29 cellular contexts compared by ENCODE assay signal in the genomic region with DNA sequence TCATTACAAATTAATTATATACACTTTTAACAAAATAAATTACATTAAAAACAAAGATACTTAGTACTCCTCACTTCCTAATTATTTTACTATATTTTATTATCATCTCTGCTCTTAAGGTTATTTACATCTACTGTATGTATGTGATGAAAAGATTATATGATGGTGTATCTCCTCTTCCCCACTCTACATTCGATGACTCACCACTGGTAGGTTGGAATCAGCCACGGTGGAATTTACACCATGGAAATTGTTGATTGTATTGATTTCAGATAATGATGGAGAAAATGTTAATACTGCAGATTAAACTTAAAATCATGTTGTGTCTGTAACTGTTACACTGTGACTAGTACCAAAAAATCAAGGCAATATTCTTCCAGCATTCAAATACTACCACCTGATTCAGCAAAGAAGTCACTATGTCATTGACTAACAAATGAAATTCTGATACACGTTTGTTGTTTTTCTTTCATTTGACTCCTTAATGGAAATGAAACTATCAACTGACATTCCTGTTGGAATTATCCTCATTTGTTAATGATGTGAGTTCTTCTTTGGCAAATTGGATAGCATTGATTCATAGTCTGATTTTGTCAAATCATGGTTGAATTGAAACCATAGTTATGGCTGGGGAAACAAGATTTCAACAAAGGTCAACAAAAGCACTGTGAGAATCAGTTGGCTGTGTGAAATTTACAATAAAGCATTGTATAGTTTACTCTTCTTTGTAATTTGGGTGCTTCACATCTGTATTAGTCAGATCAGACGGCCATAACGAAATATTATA.
"Had no signal": no experiment of that assay in that cellular context is flagged by ENCODE, and none has a peak within 500 bp of the region (broad histone marks: within the 10 kb centered on the region; RNA-seq: fewer than 3 reads in every experiment).

No MANE protein-coding gene starts in this region.

- H3K9me3 Mint-ChIP-seq: natural killer cell treated with Interleukin-12 subunit alpha and Interleukin-12 subunit beta and Interleukin-15 and Interleukin-18, amount 100 ng/mL, for 72 hours; nephron progenitor cell; neural crest cell; stimulated activated effector memory CD8-positive, alpha-beta T cell treated with anti-CD3 and anti-CD28 coated beads, Interleukin-12 subunit alpha, Interleukin-12 subunit beta, amount 100 ng/mL, for 72 hours; stimulated activated naive B cell treated with anti-CD40 and anti-IgM and Interleukin-4, amounts not matched to agents 10 μg/mL and 1 μg/mL and 100 μg/mL, for 72 hours; stimulated activated naive CD8-positive, alpha-beta T cell treated with anti-CD3 and anti-CD28 coated beads, Interleukin-15, Interleukin-2, amounts not matched to agents 100 ng/mL and 50 ng/mL, for 24 hours had no signal

- ATAC-seq: natural killer cell treated with Interleukin-12 subunit alpha and Interleukin-12 subunit beta and Interleukin-15 and Interleukin-18, amount 100 ng/mL, for 72 hours; psoas muscle; right cardiac atrium; right lobe of liver; stimulated activated effector memory CD8-positive, alpha-beta T cell treated with anti-CD3 and anti-CD28 coated beads, Interleukin-12 subunit alpha, Interleukin-12 subunit beta, amount 100 ng/mL, for 72 hours; stimulated activated naive B cell treated with anti-CD40 and anti-IgM and Interleukin-4, amounts not matched to agents 10 μg/mL and 1 μg/mL and 100 μg/mL, for 72 hours had no signal

- FAIRE-seq: small intestine, urothelium cell line had no signal

- H3K4me3 Mint-ChIP-seq: natural killer cell treated with Interleukin-12 subunit alpha and Interleukin-12 subunit beta and Interleukin-15 and Interleukin-18, amount 100 ng/mL, for 72 hours; nephron progenitor cell; neural crest cell; stimulated activated effector memory CD8-positive, alpha-beta T cell treated with anti-CD3 and anti-CD28 coated beads, Interleukin-12 subunit alpha, Interleukin-12 subunit beta, amount 100 ng/mL, for 72 hours; stimulated activated naive B cell treated with anti-CD40 and anti-IgM and Interleukin-4, amounts not matched to agents 10 μg/mL and 1 μg/mL and 100 μg/mL, for 72 hours; stimulated activated naive CD8-positive, alpha-beta T cell treated with anti-CD3 and anti-CD28 coated beads, Interleukin-15, Interleukin-2, amounts not matched to agents 100 ng/mL and 50 ng/mL, for 24 hours had no signal

- H3K4me3 ChIP-seq: psoas muscle, right lobe of liver, sigmoid colon, stomach, thoracic aorta, thyroid gland, tibial nerve, upper lobe of left lung, vagina had no signal

- H3K9ac ChIP-seq: parathyroid adenoma had no signal

- H3K36me3 ChIP-seq: neutrophil, right lobe of liver, sigmoid colon, stomach, thoracic aorta, thyroid gland, tibial nerve, upper lobe of left lung, vagina had no signal

- H3K27ac ChIP-seq: neutrophil, parathyroid adenoma, psoas muscle, right lobe of liver, sigmoid colon, stomach, thoracic aorta, thyroid gland, tibial nerve, upper lobe of left lung, vagina had no signal

- H3K4me1 ChIP-seq: psoas muscle, right lobe of liver, sigmoid colon, stomach, tibial nerve, upper lobe of left lung, vagina had no signal

- H3K36me3 Mint-ChIP-seq: natural killer cell treated with Interleukin-12 subunit alpha and Interleukin-12 subunit beta and Interleukin-15 and Interleukin-18, amount 100 ng/mL, for 72 hours; stimulated activated effector memory CD8-positive, alpha-beta T cell treated with anti-CD3 and anti-CD28 coated beads, Interleukin-12 subunit alpha, Interleukin-12 subunit beta, amount 100 ng/mL, for 72 hours had no signal

- H3K79me2 ChIP-seq: parathyroid adenoma had no signal

- H3K4me1 Mint-ChIP-seq: nephron progenitor cell; stimulated activated effector memory CD8-positive, alpha-beta T cell treated with anti-CD3 and anti-CD28 coated beads, Interleukin-12 subunit alpha, Interleukin-12 subunit beta, amount 100 ng/mL, for 72 hours; stimulated activated naive B cell treated with anti-CD40 and anti-IgM and Interleukin-4, amounts not matched to agents 10 μg/mL and 1 μg/mL and 100 μg/mL, for 72 hours had no signal

- H3K27ac Mint-ChIP-seq: natural killer cell treated with Interleukin-12 subunit alpha and Interleukin-12 subunit beta and Interleukin-15 and Interleukin-18, amount 100 ng/mL, for 72 hours; nephron progenitor cell; progenitor cell of endocrine pancreas; stimulated activated effector memory CD8-positive, alpha-beta T cell treated with anti-CD3 and anti-CD28 coated beads, Interleukin-12 subunit alpha, Interleukin-12 subunit beta, amount 100 ng/mL, for 72 hours; stimulated activated naive B cell treated with anti-CD40 and anti-IgM and Interleukin-4, amounts not matched to agents 10 μg/mL and 1 μg/mL and 100 μg/mL, for 72 hours; stimulated activated naive CD8-positive, alpha-beta T cell treated with anti-CD3 and anti-CD28 coated beads, Interleukin-15, Interleukin-2, amounts not matched to agents 100 ng/mL and 50 ng/mL, for 24 hours had no signal

- H2AFZ ChIP-seq: parathyroid adenoma had no signal

- H3K9me3 ChIP-seq: neutrophil, psoas muscle, right lobe of liver, sigmoid colon, stomach, thoracic aorta, thyroid gland, upper lobe of left lung, vagina had no signal

- DNase-seq: nephron progenitor cell; nucleus accumbens; posterior cingulate gyrus; psoas muscle; right cardiac atrium; right lobe of liver; sigmoid colon; small intestine; stimulated activated CD4-positive, alpha-beta T cell treated with anti-CD3 and anti-CD28 coated beads, Interleukin-15, amount 100 ng/mL, for 24 hours; stimulated activated CD4-positive, alpha-beta T cell treated with anti-CD3 and anti-CD28 coated beads, Interleukin-2, amount 100 ng/mL, for 24 hours; stimulated activated CD4-positive, alpha-beta T cell treated with anti-CD3 and anti-CD28 coated beads, Interleukin-2, amount 100 ng/mL, for 48 hours; stimulated activated CD4-positive, alpha-beta T cell treated with anti-CD3 and anti-CD28 coated beads, Interleukin-4, amount 100 ng/mL, for 24 hours; stimulated activated naive B cell treated with anti-CD40 and anti-IgM and Interleukin-4, amounts not matched to agents 10 μg/mL and 1 μg/mL and 100 μg/mL, for 72 hours; stimulated activated naive CD4-positive, alpha-beta T cell treated with Interleukin-2 at 50 U/mL for 16 hours; stomach; thyroid gland; trophoblast cell; upper lobe of left lung had no signal

- H3K27me3 ChIP-seq: right lobe of liver, sigmoid colon, stomach, thyroid gland, tibial nerve, upper lobe of left lung, vagina had no signal
